In genomic region chr6:13260831-13261230, GRCh38 we compare ENCODE assay signal across 28 cellular contexts.
DNase-seq lines count a peak whose midpoint lies in the region; ATAC-seq and TF ChIP-seq lines count a peak whose summit lies in the region.
"Had no signal": no experiment of that assay in that cellular context is flagged by ENCODE, and none has a peak within 500 bp of the region (broad histone marks: within the 10 kb centered on the region; RNA-seq: fewer than 3 reads in every experiment).

No MANE protein-coding gene starts in this region.

- H3K9ac ChIP-seq in MM.1S (ENCODE audit: low read length) = no peak overlapping the region

- CTCF ChIA-PET in activated CD4-positive, alpha-beta memory T cell treated with anti-CD3 and anti-CD28 coated beads, Interleukin-2, amount 10 ng/mL, durations not matched to agents 7 days and 5 days (lab: Charles Lee) = interaction anchor here (0.7 kb wide), 1 partner anchor 14 kb away, joined by 3 read pairs; no protein-coding TSS in a partner anchor

- no peaks in the 10 kb centered on the region for H3K79me2 ChIP-seq in MM.1S (ENCODE audit: low read length)

- TF ChIP-seq CTCF in GM12865 (IDR thresholded peaks at IDR 0.05; ENCODE audit: insufficient read depth, low read depth, low read length, missing control alignments) (no peak), MM.1S (IDR thresholded peaks at IDR 0.05; ENCODE audit: low read length) (no peak)

- peaks cover 77% of the 10 kb centered on the region for H3K4me1 Mint-ChIP-seq in stimulated activated memory B cell treated with anti-CD40 and anti-IgM and Interleukin-4, amounts not matched to agents 10 μg/mL and 1 μg/mL and 100 μg/mL, for 72 hours
- H3K4me1 Mint-ChIP-seq in activated CD4-positive, alpha-beta memory T cell treated with anti-CD3 and anti-CD28 coated beads, Interleukin-2, amount 10 ng/mL, durations not matched to agents 7 days and 5 days = no peaks in the 10 kb centered on the region

- H3K4me1 ChIP-seq in MM.1S (ENCODE audit: low read length) = peaks cover 65% of the 10 kb centered on the region
- H3K4me1 ChIP-seq: ascending aorta had no signal

- H3K4me3 Mint-ChIP-seq in stimulated activated memory B cell treated with anti-CD40 and anti-IgM and Interleukin-4, amounts not matched to agents 10 μg/mL and 1 μg/mL and 100 μg/mL, for 72 hours = peak overlapping the region; percentile 38
- no peak overlapping the region for H3K4me3 Mint-ChIP-seq in activated CD4-positive, alpha-beta memory T cell treated with anti-CD3 and anti-CD28 coated beads, Interleukin-2, amount 10 ng/mL, durations not matched to agents 7 days and 5 days
- H3K4me3 Mint-ChIP-seq: activated naive CD8-positive, alpha-beta T cell treated with anti-CD3 and anti-CD28 coated beads, Interleukin-2, amount 10 ng/mL, durations not matched to agents 7 days and 5 days; T-helper 17 cell had no signal

- DNase-seq in GM12865 (ENCODE audit: low read depth) (peak; percentile 50), MM.1S (no peak), GM19238 (ENCODE audit: insufficient read length, low spot score) (no peak)
- no peak for DNase-seq in stimulated activated naive CD4-positive, alpha-beta T cell treated with Interleukin-2 at 50 U/mL for 16 hours (lab: John Stamatoyannopoulos, UW)
- DNase-seq in activated CD4-positive, alpha-beta memory T cell treated with anti-CD3 and anti-CD28 coated beads, Interleukin-2, amount 10 ng/mL, durations not matched to agents 7 days and 5 days = no peak
- DNase-seq: ACHN; activated CD4-positive, alpha-beta T cell treated with anti-CD3 and anti-CD28 coated beads for 1 hour; activated naive CD8-positive, alpha-beta T cell treated with anti-CD3 and anti-CD28 coated beads, Interleukin-2, amount 10 ng/mL, durations not matched to agents 7 days and 5 days; activated T-cell treated with anti-CD3 and anti-CD28 coated beads for 4 hours; effector memory CD4-positive, alpha-beta T cell; EL; glutamatergic neuron; islet precursor cell; left ventricle myocardium superior; midbrain; NCI-H446; NCI-H774; occipital lobe; T-helper 17 cell had no signal

- H2AFZ ChIP-seq in MM.1S (ENCODE audit: low read length) = no peak overlapping the region

- H3K36me3 Mint-ChIP-seq in stimulated activated memory B cell treated with anti-CD40 and anti-IgM and Interleukin-4, amounts not matched to agents 10 μg/mL and 1 μg/mL and 100 μg/mL, for 72 hours = peaks cover 18% of the 10 kb centered on the region
- H3K36me3 Mint-ChIP-seq in activated CD4-positive, alpha-beta memory T cell treated with anti-CD3 and anti-CD28 coated beads, Interleukin-2, amount 10 ng/mL, durations not matched to agents 7 days and 5 days (ENCODE audit: low read depth) = no peaks in the 10 kb centered on the region

- peak overlapping the region; percentile 69; the same call in 1 of the 2 replicates for H3K4me2 ChIP-seq in MM.1S (ENCODE audit: low read depth, low read length)

- H3K4me3 ChIP-seq in GM12865 (ENCODE audit: low read depth, low read length) (no peak overlapping the region), MM.1S (ENCODE audit: low read length) (no peak overlapping the region)
- H3K4me3 ChIP-seq: ascending aorta, cardiac muscle cell, coronary artery, SK-N-MC, transverse colon had no signal

- H3F3A ChIP-seq in MM.1S (ENCODE audit: insufficient read depth, low read length) = peaks cover 40% of the 10 kb centered on the region

- H3K9me3 Mint-ChIP-seq in stimulated activated memory B cell treated with anti-CD40 and anti-IgM and Interleukin-4, amounts not matched to agents 10 μg/mL and 1 μg/mL and 100 μg/mL, for 72 hours = peaks cover 9% of the 10 kb centered on the region
- H3K9me3 Mint-ChIP-seq in activated CD4-positive, alpha-beta memory T cell treated with anti-CD3 and anti-CD28 coated beads, Interleukin-2, amount 10 ng/mL, durations not matched to agents 7 days and 5 days = no peaks in the 10 kb centered on the region

- H3K27me3 ChIP-seq in MM.1S (replicated peaks; ENCODE audit: insufficient read depth, low read length) = no peaks in the 10 kb centered on the region
- H3K27me3 ChIP-seq: ascending aorta, cardiac muscle cell, transverse colon had no signal

- no peaks in the 10 kb centered on the region for H3K36me3 ChIP-seq in MM.1S (replicated peaks; ENCODE audit: insufficient read depth, low read length)
- H3K36me3 ChIP-seq: cardiac muscle cell, transverse colon had no signal

- ATAC-seq in GM21576 (IDR thresholded peaks at IDR 0.05; ENCODE audit: unreplicated experiment) = peak; percentile 21
- ATAC-seq in stimulated activated memory B cell treated with anti-CD40 and anti-IgM and Interleukin-4, amounts not matched to agents 10 μg/mL and 1 μg/mL and 100 μg/mL, for 72 hours = peak; percentile 54

- H3K9me2 ChIP-seq in MM.1S (replicated peaks; ENCODE audit: insufficient read depth, low read length) = no peaks in the 10 kb centered on the region

- H3K27me3 Mint-ChIP-seq in stimulated activated memory B cell treated with anti-CD40 and anti-IgM and Interleukin-4, amounts not matched to agents 10 μg/mL and 1 μg/mL and 100 μg/mL, for 72 hours = no peaks in the 10 kb centered on the region
- peaks cover 2% of the 10 kb centered on the region for H3K27me3 Mint-ChIP-seq in activated CD4-positive, alpha-beta memory T cell treated with anti-CD3 and anti-CD28 coated beads, Interleukin-2, amount 10 ng/mL, durations not matched to agents 7 days and 5 days
- H3K27me3 Mint-ChIP-seq: naive thymus-derived CD8-positive, alpha-beta T cell had no signal

- POLR2A ChIA-PET in activated CD4-positive, alpha-beta memory T cell treated with anti-CD3 and anti-CD28 coated beads, Interleukin-2, amount 10 ng/mL, durations not matched to agents 7 days and 5 days (lab: Charles Lee) = no interaction called here

- no peaks in the 10 kb centered on the region for H3K9me3 ChIP-seq in MM.1S (replicated peaks; ENCODE audit: insufficient read depth, low read length)
- H3K9me3 ChIP-seq: transverse colon had no signal

- H4K20me1 ChIP-seq in MM.1S (ENCODE audit: insufficient read depth, low read length) = no peaks in the 10 kb centered on the region

- H3K27ac ChIP-seq in MM.1S (ENCODE audit: low read length) = peak overlapping the region; percentile 73; the same call in 1 of the 2 replicates
- H3K27ac ChIP-seq: cardiac muscle cell, coronary artery, RWPE1, SK-N-MC had no signal

- H3K27ac Mint-ChIP-seq in stimulated activated memory B cell treated with anti-CD40 and anti-IgM and Interleukin-4, amounts not matched to agents 10 μg/mL and 1 μg/mL and 100 μg/mL, for 72 hours = peak overlapping the region; percentile 66
- no peak overlapping the region for H3K27ac Mint-ChIP-seq in activated CD4-positive, alpha-beta memory T cell treated with anti-CD3 and anti-CD28 coated beads, Interleukin-2, amount 10 ng/mL, durations not matched to agents 7 days and 5 days
- H3K27ac Mint-ChIP-seq: activated naive CD8-positive, alpha-beta T cell treated with anti-CD3 and anti-CD28 coated beads, Interleukin-2, amount 10 ng/mL, durations not matched to agents 7 days and 5 days; T-helper 17 cell had no signal
